Comparison of ENCODE assay signal across 18 cellular contexts in the genomic region with DNA sequence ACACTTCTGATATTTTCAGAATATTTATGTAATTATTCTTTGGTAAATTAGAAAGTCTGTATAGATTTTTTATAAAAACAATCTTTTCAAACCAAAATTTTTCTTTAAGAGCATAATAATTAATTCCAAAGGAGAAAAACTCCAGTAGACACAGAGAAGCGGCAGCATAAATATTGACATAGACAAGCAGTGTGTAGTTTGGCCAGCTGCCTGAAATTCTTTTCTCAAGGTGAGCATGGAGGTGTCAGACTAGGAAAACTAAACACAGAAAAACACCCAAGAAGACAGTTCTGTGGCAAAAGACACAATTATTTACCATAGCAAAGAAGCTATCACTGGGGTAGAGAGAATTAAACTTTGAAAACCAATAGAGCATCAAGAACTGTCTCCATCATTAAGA.
A peak's percentile ranks its signal among the peaks of the same experiment; 100 is the strongest.
DNase-seq lines count a peak whose midpoint lies in the region; ATAC-seq lines count a peak whose summit lies in the region.
"Had no signal": no experiment of that assay in that cellular context is flagged by ENCODE, and none has a peak within 500 bp of the region (broad histone marks: within the 10 kb centered on the region; RNA-seq: fewer than 3 reads in every experiment).

No MANE protein-coding gene starts in this region.

- H3K27ac ChIP-seq in BLaER1 treated with 17β-estradiol and CSF1 and Interleukin-3, amounts not matched to agents 10 nM and 100 nM = peak overlapping the region in 2 of 11 experiments; percentile 3 to 68; a peak in 3 of 22 replicates
- H3K27ac ChIP-seq: SJSA1 had no signal

- H3K27me3 ChIP-seq in BLaER1 treated with 17β-estradiol and CSF1 and Interleukin-3, amounts not matched to agents 10 nM and 100 nM = no peaks in the 10 kb centered on the region
- H3K27me3 ChIP-seq: SJSA1 had no signal

- peaks cover 22 to 87% (median 54%) of the 10 kb centered on the region in 10 experiments for H3K4me1 ChIP-seq in BLaER1 treated with 17β-estradiol and CSF1 and Interleukin-3, amounts not matched to agents 10 nM and 100 nM

- ATAC-seq in left lobe of liver (peak; percentile 41), HG02973 (IDR thresholded peaks at IDR 0.05; ENCODE audit: unreplicated experiment) (no peak)
- ATAC-seq: CD8-positive, alpha-beta T cell; Right ventricle myocardium inferior had no signal

- no peak overlapping the region for H3K9ac ChIP-seq in BLaER1 treated with 17β-estradiol and CSF1 and Interleukin-3, amounts not matched to agents 10 nM and 100 nM

- H3K4me2 ChIP-seq in BLaER1 treated with 17β-estradiol and CSF1 and Interleukin-3, amounts not matched to agents 10 nM and 100 nM = peak overlapping the region in 9 of 11 experiments; percentile 34 to 83 (median 74); a peak in 17 of 22 replicates

- no peaks in the 10 kb centered on the region for H4K20me1 ChIP-seq in BLaER1 treated with 17β-estradiol and CSF1 and Interleukin-3, amounts not matched to agents 10 nM and 100 nM

- peaks cover 0 to 18% (median 4%) of the 10 kb centered on the region in 11 experiments; a peak in 8 of 22 replicates for H3K9me3 ChIP-seq in BLaER1 treated with 17β-estradiol and CSF1 and Interleukin-3, amounts not matched to agents 10 nM and 100 nM (replicated peaks in 1 of 11)
- H3K9me3 ChIP-seq: SJSA1 had no signal

- DNase-seq in DMS53 treated with DMSO at 0.1 percent for 48 hours (lab: John Stamatoyannopoulos, UW; ENCODE audit: unreplicated experiment) (peak; percentile 76), NCI-H69 (lab: John Stamatoyannopoulos, UW) (peak; percentile 45), left lobe of liver (ENCODE audit: low spot score) (no peak), ecto neural progenitor cell (ENCODE audit: low spot score) (no peak), DMS153 (lab: John Stamatoyannopoulos, UW) (no peak), NCI-H128 (lab: John Stamatoyannopoulos, UW; ENCODE audit: unreplicated experiment) (no peak)
- DNase-seq: C1 segment of cervical spinal cord; CD8-positive, alpha-beta T cell; GOT3; HCEC 1CT; NCI-H187 treated with DMSO at 0.1 percent for 48 hours; NCI-H446; NCI-H82; T-helper 1 cell had no signal

- H3K4me3 ChIP-seq in BLaER1 treated with 17β-estradiol and CSF1 and Interleukin-3, amounts not matched to agents 10 nM and 100 nM = no peak overlapping the region
- H3K4me3 ChIP-seq: SJSA1 had no signal

- H3K36me3 ChIP-seq in BLaER1 treated with 17β-estradiol and CSF1 and Interleukin-3, amounts not matched to agents 10 nM and 100 nM = 0 out of 22 replicates have a peak, but pooled peaks cover 0 to 4% (median 0%) of the 10 kb centered on the region in 11 experiments
- H3K36me3 ChIP-seq: SJSA1 had no signal

Comparison
In these comparisons a context has a peak if more than half of its experiments do, and no peak if none do; other contexts are left out.
1. DNase-seq: peak in DMS53 treated with DMSO at 0.1 percent for 48 hours (single experiment) and NCI-H69 (single experiment); none in left lobe of liver (single experiment), ecto neural progenitor cell (single experiment), DMS153 (single experiment) and NCI-H128 (single experiment).